In the genomic region with DNA sequence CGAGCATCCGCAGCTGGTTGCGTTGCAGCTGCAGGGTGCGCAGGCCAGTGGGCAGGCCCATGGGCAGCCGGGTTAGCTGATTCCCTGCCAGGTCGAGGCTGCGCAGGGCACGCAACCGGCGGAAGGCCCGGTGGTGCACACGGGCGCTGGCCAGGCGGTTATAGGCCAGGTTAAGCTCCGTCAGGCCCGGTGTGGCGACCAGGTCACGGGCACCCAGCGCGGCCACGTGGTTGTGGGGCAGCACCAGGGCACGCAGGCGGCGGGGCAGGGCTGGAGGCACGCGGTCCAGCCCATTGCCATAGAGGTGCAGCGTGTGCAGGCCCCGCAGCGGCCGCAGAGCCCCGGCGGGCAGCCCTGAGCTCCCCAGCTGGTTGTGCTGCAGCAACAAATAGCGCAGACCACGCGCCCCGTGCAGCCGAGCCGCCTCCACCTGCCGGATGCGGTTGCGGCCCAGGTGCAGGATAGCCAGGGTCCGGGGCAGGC, we compare ENCODE assay signal across 1 cellular context.
TF ChIP-seq lines count a peak whose summit lies in the region.

No MANE protein-coding gene starts in this region.

TF ChIP-seq in GM23338, 12 proteins besides CTCF, POLR2A, EP300 and RAD21 (continued from another document):
- TF ChIP-seq, protein P1, sequence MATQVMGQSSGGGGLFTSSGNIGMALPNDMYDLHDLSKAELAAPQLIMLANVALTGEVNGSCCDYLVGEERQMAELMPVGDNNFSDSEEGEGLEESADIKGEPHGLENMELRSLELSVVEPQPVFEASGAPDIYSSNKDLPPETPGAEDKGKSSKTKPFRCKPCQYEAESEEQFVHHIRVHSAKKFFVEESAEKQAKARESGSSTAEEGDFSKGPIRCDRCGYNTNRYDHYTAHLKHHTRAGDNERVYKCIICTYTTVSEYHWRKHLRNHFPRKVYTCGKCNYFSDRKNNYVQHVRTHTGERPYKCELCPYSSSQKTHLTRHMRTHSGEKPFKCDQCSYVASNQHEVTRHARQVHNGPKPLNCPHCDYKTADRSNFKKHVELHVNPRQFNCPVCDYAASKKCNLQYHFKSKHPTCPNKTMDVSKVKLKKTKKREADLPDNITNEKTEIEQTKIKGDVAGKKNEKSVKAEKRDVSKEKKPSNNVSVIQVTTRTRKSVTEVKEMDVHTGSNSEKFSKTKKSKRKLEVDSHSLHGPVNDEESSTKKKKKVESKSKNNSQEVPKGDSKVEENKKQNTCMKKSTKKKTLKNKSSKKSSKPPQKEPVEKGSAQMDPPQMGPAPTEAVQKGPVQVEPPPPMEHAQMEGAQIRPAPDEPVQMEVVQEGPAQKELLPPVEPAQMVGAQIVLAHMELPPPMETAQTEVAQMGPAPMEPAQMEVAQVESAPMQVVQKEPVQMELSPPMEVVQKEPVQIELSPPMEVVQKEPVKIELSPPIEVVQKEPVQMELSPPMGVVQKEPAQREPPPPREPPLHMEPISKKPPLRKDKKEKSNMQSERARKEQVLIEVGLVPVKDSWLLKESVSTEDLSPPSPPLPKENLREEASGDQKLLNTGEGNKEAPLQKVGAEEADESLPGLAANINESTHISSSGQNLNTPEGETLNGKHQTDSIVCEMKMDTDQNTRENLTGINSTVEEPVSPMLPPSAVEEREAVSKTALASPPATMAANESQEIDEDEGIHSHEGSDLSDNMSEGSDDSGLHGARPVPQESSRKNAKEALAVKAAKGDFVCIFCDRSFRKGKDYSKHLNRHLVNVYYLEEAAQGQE (IDR thresholded peaks at IDR 0.05; ENCODE audit: unreplicated experiment) = no peak
- TF ChIP-seq POLR2AphosphoS5 (IDR thresholded peaks at IDR 0.05; ENCODE audit: low read depth) = no peak
TF ChIP-seq in GM23338: peak in this region for 0.
